ENCODE assay signal across 8 cellular contexts in genomic region chr3:55180936-55181535, GRCh38.
DNase-seq lines count a peak whose midpoint lies in the region; ATAC-seq and TF ChIP-seq lines count a peak whose summit lies in the region.

No MANE protein-coding gene starts in this region.

- POLR2A ChIA-PET in activated CD8-positive, alpha-beta T cell treated with anti-CD3 and anti-CD28 coated beads for 36 hours (lab: Charles Lee) = interaction anchor here (0.6 kb wide), 1 partner anchor 15 kb away, joined by 3 read pairs; no protein-coding TSS in a partner anchor

- H3K36me3 Mint-ChIP-seq in activated CD8-positive, alpha-beta T cell treated with anti-CD3 and anti-CD28 coated beads for 36 hours (ENCODE audit: low read depth) = no peaks in the 10 kb centered on the region

- ATAC-seq in activated CD8-positive, alpha-beta T cell treated with anti-CD3 and anti-CD28 coated beads for 36 hours = no peak
- ATAC-seq in GM18870 (IDR thresholded peaks at IDR 0.05; ENCODE audit: unreplicated experiment) (no peak), HG02678 (IDR thresholded peaks at IDR 0.05; ENCODE audit: unreplicated experiment) (no peak)

- H3K27me3 Mint-ChIP-seq in activated CD8-positive, alpha-beta T cell treated with anti-CD3 and anti-CD28 coated beads for 36 hours = peaks cover 5% of the 10 kb centered on the region

- no peak overlapping the region for H3K27ac Mint-ChIP-seq in activated CD8-positive, alpha-beta T cell treated with anti-CD3 and anti-CD28 coated beads for 36 hours

- H3K4me1 Mint-ChIP-seq in activated CD8-positive, alpha-beta T cell treated with anti-CD3 and anti-CD28 coated beads for 36 hours (ENCODE audit: low read depth) = no peaks in the 10 kb centered on the region

- TF ChIP-seq CTCF in activated CD8-positive, alpha-beta T cell treated with anti-CD3 and anti-CD28 coated beads for 36 hours (IDR thresholded peaks at IDR 0.05) = peak; percentile 70

- CTCF ChIA-PET in activated CD8-positive, alpha-beta T cell treated with anti-CD3 and anti-CD28 coated beads for 36 hours (lab: Charles Lee) = interaction anchor here (0.7 to 1.6 kb wide), 8 partner anchors 10 to 715 kb away, joined by 3 to 7 read pairs (median 4); no protein-coding TSS in a partner anchor

- intact Hi-C loops in activated CD8-positive, alpha-beta T cell treated with anti-CD3 and anti-CD28 coated beads for 36 hours (cut with micrococcal nuclease) = no loop called here

- DNase-seq in NCI-H1092 treated with DMSO at 0.1 percent for 48 hours (lab: John Stamatoyannopoulos, UW) (peak; percentile 4), NCI-H1092 (lab: John Stamatoyannopoulos, UW) (no peak), LHCN-M2 (ENCODE audit: low read depth) (peak; percentile 53), inferior parietal cortex (ENCODE audit: extremely low spot score) (peak; percentile 68), NCI-H226 (no peak)
- DNase-seq in activated CD8-positive, alpha-beta T cell treated with anti-CD3 and anti-CD28 coated beads for 36 hours = peak; percentile 23

- H3K9me3 Mint-ChIP-seq in activated CD8-positive, alpha-beta T cell treated with anti-CD3 and anti-CD28 coated beads for 36 hours = no peaks in the 10 kb centered on the region

- H3K4me3 Mint-ChIP-seq in activated CD8-positive, alpha-beta T cell treated with anti-CD3 and anti-CD28 coated beads for 36 hours = no peak overlapping the region

Comparison
In these comparisons a context has a peak if more than half of its experiments do, and no peak if none do; other contexts are left out.
1. DNase-seq: peak in NCI-H1092 treated with DMSO at 0.1 percent for 48 hours (single experiment), LHCN-M2 (single experiment), activated CD8-positive, alpha-beta T cell treated with anti-CD3 and anti-CD28 coated beads for 36 hours (single experiment) and inferior parietal cortex (single experiment); none in NCI-H1092 (single experiment) and NCI-H226 (single experiment).